In genomic region chr16:71923941-71924690, GRCh38 we compare ENCODE assay signal across 16 cellular contexts. TPM values are rescaled to one million over a fixed set of nuclear protein-coding genes. Genes with fewer than 3 reads are reported as not detected.
A peak's percentile ranks its signal among the peaks of the same experiment; 100 is the strongest.
DNase-seq lines count a peak whose midpoint lies in the region; ATAC-seq and TF ChIP-seq lines count a peak whose summit lies in the region.
"Had no signal": no experiment of that assay in that cellular context is flagged by ENCODE, and none has a peak within 500 bp of the region (broad histone marks: within the 10 kb centered on the region; RNA-seq: fewer than 3 reads in every experiment).

No MANE protein-coding gene starts in this region.

- H3K27ac Mint-ChIP-seq in activated T-helper 1 cell treated with anti-CD3 and anti-CD28 coated beads, Interleukin-12 subunit alpha, Interleukin-12 subunit beta, Interleukin-2, Interleukin-4 antibody, amounts not matched to agents 30 ng/mL and 10 ng/mL and 1 ng/mL, durations not matched to agents 14 hours and 24 hours and 36 hours = peak overlapping the region; percentile 9
- H3K27ac Mint-ChIP-seq in natural killer cell treated with Interleukin-12 subunit alpha and Interleukin-12 subunit beta and Interleukin-15 and Interleukin-18, amount 100 ng/mL, for 72 hours = no peak overlapping the region

- H3K4me3 Mint-ChIP-seq in activated T-helper 1 cell treated with anti-CD3 and anti-CD28 coated beads, Interleukin-12 subunit alpha, Interleukin-12 subunit beta, Interleukin-2, Interleukin-4 antibody, amounts not matched to agents 30 ng/mL and 10 ng/mL and 1 ng/mL, durations not matched to agents 14 hours and 24 hours and 36 hours = no peak overlapping the region
- no peak overlapping the region for H3K4me3 Mint-ChIP-seq in natural killer cell treated with Interleukin-12 subunit alpha and Interleukin-12 subunit beta and Interleukin-15 and Interleukin-18, amount 100 ng/mL, for 72 hours

- intact Hi-C loops in activated T-helper 1 cell treated with anti-CD3 and anti-CD28 coated beads, Interleukin-12 subunit alpha, Interleukin-12 subunit beta, Interleukin-2, Interleukin-4 antibody, amounts not matched to agents 30 ng/mL and 10 ng/mL and 1 ng/mL, durations not matched to agents 14 hours and 24 hours and 36 hours (cut with micrococcal nuclease) = no loop called here

- TF ChIP-seq CTCF in AG10803 (conservative IDR thresholded peaks at IDR 0.05; ENCODE audit: low read length) (no peak), fibroblast of the aortic adventitia (IDR thresholded peaks at IDR 0.05; ENCODE audit: insufficient read depth, low read length) (no peak)

- ATAC-seq in HG03460 (IDR thresholded peaks at IDR 0.05; ENCODE audit: unreplicated experiment) = no peak
- no peak for ATAC-seq in natural killer cell treated with Interleukin-12 subunit alpha and Interleukin-12 subunit beta and Interleukin-15 and Interleukin-18, amount 100 ng/mL, for 72 hours
- ATAC-seq: sciatic nerve had no signal

- peaks cover 9% of the 10 kb centered on the region for H3K4me1 Mint-ChIP-seq in activated T-helper 1 cell treated with anti-CD3 and anti-CD28 coated beads, Interleukin-12 subunit alpha, Interleukin-12 subunit beta, Interleukin-2, Interleukin-4 antibody, amounts not matched to agents 30 ng/mL and 10 ng/mL and 1 ng/mL, durations not matched to agents 14 hours and 24 hours and 36 hours (ENCODE audit: low read depth)
- H3K4me1 Mint-ChIP-seq in natural killer cell treated with Interleukin-12 subunit alpha and Interleukin-12 subunit beta and Interleukin-15 and Interleukin-18, amount 100 ng/mL, for 72 hours (ENCODE audit: low read depth in 2 of 2) = peaks cover 6 to 13% of the 10 kb centered on the region in 2 donors

- H3K36me3 Mint-ChIP-seq in activated T-helper 1 cell treated with anti-CD3 and anti-CD28 coated beads, Interleukin-12 subunit alpha, Interleukin-12 subunit beta, Interleukin-2, Interleukin-4 antibody, amounts not matched to agents 30 ng/mL and 10 ng/mL and 1 ng/mL, durations not matched to agents 14 hours and 24 hours and 36 hours (ENCODE audit: low read depth) = peaks cover 60% of the 10 kb centered on the region
- peaks cover 36% of the 10 kb centered on the region for H3K36me3 Mint-ChIP-seq in natural killer cell treated with Interleukin-12 subunit alpha and Interleukin-12 subunit beta and Interleukin-15 and Interleukin-18, amount 100 ng/mL, for 72 hours

- peak; percentile 67 for DNase-seq in AG10803 (ENCODE audit: low read depth)
- DNase-seq in EL = peak; percentile 68
- DNase-seq in activated T-helper 1 cell treated with anti-CD3 and anti-CD28 coated beads, Interleukin-12 subunit alpha, Interleukin-12 subunit beta, Interleukin-2, Interleukin-4 antibody, amounts not matched to agents 30 ng/mL and 10 ng/mL and 1 ng/mL, durations not matched to agents 14 hours and 24 hours and 36 hours (ENCODE audit: low spot score) = no peak
- peak; percentile 33 for DNase-seq in fibroblast of the aortic adventitia (ENCODE audit: low read depth)
- no peak for DNase-seq in NCI-H524 treated with DMSO at 0.1 percent for 48 hours (lab: John Stamatoyannopoulos, UW)
- DNase-seq in natural killer cell treated with Interleukin-12 subunit alpha and Interleukin-12 subunit beta and Interleukin-15 and Interleukin-18, amount 100 ng/mL, for 72 hours (ENCODE audit: low spot score) = no peak
- no peak for DNase-seq in NCI-H1417 (lab: John Stamatoyannopoulos, UW)
- DNase-seq: activated naive CD4-positive, alpha-beta T cell treated with Interleukin-2 at 50 U/mL for 16 hours; BE2C; cerebellar nuclear complex; midbrain; NCI-H187; NCI-H524; occipital lobe had no signal

- no peak overlapping the region for H3K4me3 ChIP-seq in AG10803 (ENCODE audit: low read length)
- no peak overlapping the region for H3K4me3 ChIP-seq in fibroblast of the aortic adventitia (ENCODE audit: low read depth, low read length)

- H3K27me3 Mint-ChIP-seq in activated T-helper 1 cell treated with anti-CD3 and anti-CD28 coated beads, Interleukin-12 subunit alpha, Interleukin-12 subunit beta, Interleukin-2, Interleukin-4 antibody, amounts not matched to agents 30 ng/mL and 10 ng/mL and 1 ng/mL, durations not matched to agents 14 hours and 24 hours and 36 hours (ENCODE audit: insufficient read depth) = no peaks in the 10 kb centered on the region
- H3K27me3 Mint-ChIP-seq in natural killer cell treated with Interleukin-12 subunit alpha and Interleukin-12 subunit beta and Interleukin-15 and Interleukin-18, amount 100 ng/mL, for 72 hours = no peaks in the 10 kb centered on the region

- no peaks in the 10 kb centered on the region for H3K9me3 Mint-ChIP-seq in activated T-helper 1 cell treated with anti-CD3 and anti-CD28 coated beads, Interleukin-12 subunit alpha, Interleukin-12 subunit beta, Interleukin-2, Interleukin-4 antibody, amounts not matched to agents 30 ng/mL and 10 ng/mL and 1 ng/mL, durations not matched to agents 14 hours and 24 hours and 36 hours
- no peaks in the 10 kb centered on the region for H3K9me3 Mint-ChIP-seq in natural killer cell treated with Interleukin-12 subunit alpha and Interleukin-12 subunit beta and Interleukin-15 and Interleukin-18, amount 100 ng/mL, for 72 hours

RNA-seq across cellular contexts. Expression of gene IST1, which starts 28.8 kb away (rescaled TPM):
- total RNA-seq in activated T-helper 1 cell treated with anti-CD3 and anti-CD28 coated beads, Interleukin-12 subunit alpha, Interleukin-12 subunit beta, Interleukin-2, Interleukin-4 antibody, amounts not matched to agents 30 ng/mL and 10 ng/mL and 1 ng/mL, durations not matched to agents 14 hours and 24 hours and 36 hours = 156 and 169 TPM in 2 replicates
- total RNA-seq in fibroblast of the aortic adventitia (ENCODE audit: low replicate concordance) = 172 and 273 TPM in 2 replicates
- total RNA-seq in natural killer cell treated with Interleukin-12 subunit alpha and Interleukin-12 subunit beta and Interleukin-15 and Interleukin-18, amount 100 ng/mL, for 72 hours = 100 to 1,000 TPM; 169 to 181 TPM

RNA-seq across cellular contexts. Expression of gene ZNF821, which starts 40.1 kb away (rescaled TPM):
- total RNA-seq in activated T-helper 1 cell treated with anti-CD3 and anti-CD28 coated beads, Interleukin-12 subunit alpha, Interleukin-12 subunit beta, Interleukin-2, Interleukin-4 antibody, amounts not matched to agents 30 ng/mL and 10 ng/mL and 1 ng/mL, durations not matched to agents 14 hours and 24 hours and 36 hours = 6.4 and 7.4 TPM in 2 replicates
- total RNA-seq in fibroblast of the aortic adventitia (ENCODE audit: low replicate concordance) = 3.1 and 7.3 TPM in 2 replicates
- total RNA-seq in natural killer cell treated with Interleukin-12 subunit alpha and Interleukin-12 subunit beta and Interleukin-15 and Interleukin-18, amount 100 ng/mL, for 72 hours = 1 to 10 TPM; 2.8 to 5.8 TPM

Comparison
In these comparisons a context has a peak if more than half of its experiments do, and no peak if none do; other contexts are left out.
1. DNase-seq: peak in AG10803 (single experiment), EL (single experiment) and fibroblast of the aortic adventitia (single experiment); none in activated T-helper 1 cell treated with anti-CD3 and anti-CD28 coated beads, Interleukin-12 subunit alpha, Interleukin-12 subunit beta, Interleukin-2, Interleukin-4 antibody, amounts not matched to agents 30 ng/mL and 10 ng/mL and 1 ng/mL, durations not matched to agents 14 hours and 24 hours and 36 hours (single experiment), NCI-H524 treated with DMSO at 0.1 percent for 48 hours (single experiment), natural killer cell treated with Interleukin-12 subunit alpha and Interleukin-12 subunit beta and Interleukin-15 and Interleukin-18, amount 100 ng/mL, for 72 hours (single experiment) and NCI-H1417 (0 of 3).